Comparison of ENCODE assay signal across 1 cellular context in genomic region chr1:22975694-22976093, GRCh38.
TF ChIP-seq lines count a peak whose summit lies in the region.

No MANE protein-coding gene starts in this region.

TF ChIP-seq in H1, 55 proteins besides CTCF, POLR2A, EP300 and RAD21:
- TF ChIP-seq USF2 (IDR thresholded peaks at IDR 0.05; ENCODE audit: low read length) (no peak), SAP30 (IDR thresholded peaks at IDR 0.05; ENCODE audit: insufficient read depth, insufficient replicate concordance, low read length) (no peak), KDM5A (IDR thresholded peaks at IDR 0.05; ENCODE audit: low read length) (no peak), KDM4A (IDR thresholded peaks at IDR 0.05; ENCODE audit: low read depth, low read length, severe bottlenecking) (no peak), CBX8 (IDR thresholded peaks at IDR 0.05; ENCODE audit: borderline replicate concordance, low read depth, low read length) (no peak)
